ENCODE assay signal across 8 cellular contexts in the genomic region with DNA sequence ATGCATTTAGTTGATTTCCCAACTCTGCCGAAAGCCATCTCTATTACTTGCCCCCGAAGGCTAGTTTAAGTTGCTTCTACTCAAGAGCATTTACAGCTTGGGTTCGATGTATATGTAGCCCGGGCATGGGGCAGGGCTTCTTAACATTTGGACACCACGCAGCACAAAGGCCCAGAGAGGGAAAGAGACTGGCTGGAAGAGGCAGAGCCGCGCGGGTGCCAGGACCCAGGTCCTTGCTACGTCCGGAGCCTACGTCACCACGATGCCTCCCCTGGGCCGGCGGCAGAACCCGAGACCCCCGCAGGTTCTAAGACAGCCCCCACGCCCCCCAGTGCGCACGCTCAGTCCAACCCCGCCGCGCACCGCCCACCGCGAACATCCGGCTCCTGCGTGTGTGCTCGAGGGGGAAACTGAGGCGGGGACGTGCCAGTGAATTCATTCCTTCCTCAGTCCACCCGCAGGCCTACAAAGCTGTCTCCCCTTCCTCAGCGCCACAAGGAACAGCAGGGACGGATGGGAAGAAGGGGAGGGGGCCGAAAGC. TPM values are rescaled to one million over a fixed set of nuclear protein-coding genes. Genes with fewer than 3 reads are reported as not detected.
A peak's percentile ranks its signal among the peaks of the same experiment; 100 is the strongest.
DNase-seq lines count a peak whose midpoint lies in the region; ATAC-seq and TF ChIP-seq lines count a peak whose summit lies in the region.

No MANE protein-coding gene starts in this region.

- TF ChIP-seq CTCF in 22Rv1 (IDR thresholded peaks at IDR 0.05) = no peak
- TF ChIP-seq CTCF in GM06990 (IDR thresholded peaks at IDR 0.05; ENCODE audit: insufficient read depth, low read length, poor library complexity, severe bottlenecking) = no peak
- TF ChIP-seq CTCF in cardiac muscle cell (IDR thresholded peaks at IDR 0.05; ENCODE audit: low read depth, low read length) = no peak

- H4K91ac ChIP-seq in trophoblast cell (ENCODE audit: low read depth, low read length) = peak overlapping the region; percentile 97

- H3K4ac ChIP-seq in trophoblast cell (ENCODE audit: low read depth, low read length) = peak overlapping the region; percentile 90

- no peak overlapping the region for H2BK12ac ChIP-seq in trophoblast cell (ENCODE audit: low read length)

- H3K4me3 ChIP-seq in GM06990 (replicated peaks; ENCODE audit: low read depth, low read length) = peak overlapping the region; percentile 97
- peak overlapping the region; percentile 68 for H3K4me3 ChIP-seq in cardiac muscle cell
- H3K4me3 ChIP-seq in trophoblast cell (ENCODE audit: low read depth, low read length) = peak overlapping the region; percentile 89

- H3K79me1 ChIP-seq in trophoblast cell (ENCODE audit: low read length) = peaks cover 12% of the 10 kb centered on the region

- H4K8ac ChIP-seq in trophoblast cell (ENCODE audit: low read depth, low read length) = peak overlapping the region; percentile 93

- no peaks in the 10 kb centered on the region for H3K27me3 Mint-ChIP-seq in activated naive CD8-positive, alpha-beta T cell treated with anti-CD3 and anti-CD28 coated beads for 36 hours

- peak overlapping the region; percentile 96 for H3K4me3 Mint-ChIP-seq in activated naive CD8-positive, alpha-beta T cell treated with anti-CD3 and anti-CD28 coated beads for 36 hours

- no CpG with 5 or more reads among the region's 34 CpGs for WGBS in trophoblast cell (ENCODE audit: extremely low coverage, insufficient coverage, insufficient read length)

- peak overlapping the region; percentile 74 for H2AFZ ChIP-seq in trophoblast cell (ENCODE audit: insufficient read depth, low read length, poor library complexity)

- peak overlapping the region; percentile 98 for H3K27ac ChIP-seq in 22Rv1
- peak overlapping the region; percentile 99 for H3K27ac ChIP-seq in cardiac muscle cell
- peak overlapping the region; percentile 100 for H3K27ac ChIP-seq in trophoblast cell (ENCODE audit: low read depth, low read length)

- peaks cover 23% of the 10 kb centered on the region for H3K4me1 Mint-ChIP-seq in activated naive CD8-positive, alpha-beta T cell treated with anti-CD3 and anti-CD28 coated beads for 36 hours

- H3K36me3 ChIP-seq in GM06990 (ENCODE audit: control insufficient read depth, insufficient read depth, low read length) (peaks cover 10% of the 10 kb centered on the region), cardiac muscle cell (peaks cover 9% of the 10 kb centered on the region), trophoblast cell (ENCODE audit: control insufficient read depth in 1 of 2, insufficient read depth in 2 of 2, low read length in 2 of 2) (peaks cover 17 to 20% of the 10 kb centered on the region in 2 experiments)

- DNase-seq in GM06990 (ENCODE audit: extremely low read depth, insufficient read length) (peak; percentile 48), NCI-H2227 treated with DMSO at 0.1 percent for 48 hours (lab: John Stamatoyannopoulos, UW) (peak; percentile 69), cardiac muscle cell (ENCODE audit: low read depth in 1 of 2, low spot score in 1 of 2) (peak; percentile 68 to 70), trophoblast cell (peak in 1 of 2 donors; percentile 47), HPDE6-E6E7 (ENCODE audit: extremely low spot score) (no peak)
- DNase-seq in activated naive CD8-positive, alpha-beta T cell treated with anti-CD3 and anti-CD28 coated beads for 36 hours = no peak

- peaks cover 12% of the 10 kb centered on the region for H3K36me3 Mint-ChIP-seq in activated naive CD8-positive, alpha-beta T cell treated with anti-CD3 and anti-CD28 coated beads for 36 hours

- H2AK5ac ChIP-seq in trophoblast cell (ENCODE audit: low read length) = peak overlapping the region; percentile 55

- peaks cover 10% of the 10 kb centered on the region for H3K79me2 ChIP-seq in trophoblast cell (ENCODE audit: control insufficient read depth, insufficient read depth, low read length, poor library complexity)

- no peaks in the 10 kb centered on the region for H3K9me3 ChIP-seq in cardiac muscle cell (ENCODE audit: low read depth)
- H3K9me3 ChIP-seq in trophoblast cell (ENCODE audit: insufficient read depth, low read depth, low read length) = peaks cover under 1% of the 10 kb centered on the region

- peak overlapping the region; percentile 94 for H3K9ac ChIP-seq in trophoblast cell (ENCODE audit: low read length)

- peak overlapping the region; percentile 91 for H2BK5ac ChIP-seq in trophoblast cell (ENCODE audit: low read depth, low read length, poor library complexity)

- H3K4me1 ChIP-seq in cardiac muscle cell (ENCODE audit: low read depth) = peaks cover 4% of the 10 kb centered on the region
- peaks cover 2 to 4% of the 10 kb centered on the region in 2 experiments for H3K4me1 ChIP-seq in trophoblast cell (ENCODE audit: control insufficient read depth in 1 of 2, insufficient read depth in 2 of 2, low read length in 2 of 2)

- H3K23ac ChIP-seq in trophoblast cell (ENCODE audit: low read length) = no peak overlapping the region

- peak overlapping the region; percentile 96 for H4K12ac ChIP-seq in trophoblast cell (ENCODE audit: low read depth, low read length)

- peak overlapping the region; percentile 94 for H3K4me2 ChIP-seq in trophoblast cell (ENCODE audit: low read length)

- ATAC-seq in HG02938 (IDR thresholded peaks at IDR 0.05; ENCODE audit: unreplicated experiment) = peak; percentile 20

- H3K14ac ChIP-seq in trophoblast cell (ENCODE audit: low read length) = peak overlapping the region; percentile 99

- peak overlapping the region; percentile 99 for H3K27ac Mint-ChIP-seq in activated naive CD8-positive, alpha-beta T cell treated with anti-CD3 and anti-CD28 coated beads for 36 hours

- no peaks in the 10 kb centered on the region for H3K9me3 Mint-ChIP-seq in activated naive CD8-positive, alpha-beta T cell treated with anti-CD3 and anti-CD28 coated beads for 36 hours

- no peaks in the 10 kb centered on the region for H3K27me3 ChIP-seq in GM06990 (replicated peaks; ENCODE audit: control insufficient read depth, insufficient read depth, low read length)
- no peaks in the 10 kb centered on the region for H3K27me3 ChIP-seq in cardiac muscle cell
- H3K27me3 ChIP-seq in trophoblast cell (ENCODE audit: insufficient read depth, low read length) = no peaks in the 10 kb centered on the region

- peak overlapping the region; percentile 71 for H2BK120ac ChIP-seq in trophoblast cell (ENCODE audit: insufficient read depth, low read length, poor library complexity)

- H3K18ac ChIP-seq in trophoblast cell (ENCODE audit: low read length) = peak overlapping the region; percentile 93

RNA-seq across cellular contexts. Expression of a gene that starts 0.4 kb away (rescaled TPM):
- 10 to 100 TPM; 28.4 to 30.2 TPM for total RNA-seq in activated naive CD8-positive, alpha-beta T cell treated with anti-CD3 and anti-CD28 coated beads for 36 hours
- 26.8 and 41.2 TPM in 2 replicates for total RNA-seq in cardiac muscle cell
- 43.8 and 65.7 TPM in 2 replicates for polyA plus RNA-seq in cardiac muscle cell
- 17.6 and 18.6 TPM in 2 replicates for polyA plus RNA-seq in trophoblast cell (2013)

RNA-seq across cellular contexts. Expression of a gene that starts 22.2 kb away (rescaled TPM):
- 1 to 10 TPM; 5.9 to 6.2 TPM for total RNA-seq in activated naive CD8-positive, alpha-beta T cell treated with anti-CD3 and anti-CD28 coated beads for 36 hours
- 71.7 and 90.9 TPM in 2 replicates for total RNA-seq in cardiac muscle cell
- polyA plus RNA-seq in cardiac muscle cell = 93.6 and 99.6 TPM in 2 replicates
- polyA plus RNA-seq in trophoblast cell (2013) = 39.7 and 41.3 TPM in 2 replicates

RNA-seq across cellular contexts. Expression of a gene that starts 37.9 kb away (rescaled TPM):
- total RNA-seq in activated naive CD8-positive, alpha-beta T cell treated with anti-CD3 and anti-CD28 coated beads for 36 hours = 10 to 100 TPM; 28.0 to 29.0 TPM
- total RNA-seq in cardiac muscle cell = 18.1 and 28.1 TPM in 2 replicates
- polyA plus RNA-seq in cardiac muscle cell = 13.5 and 26.7 TPM in 2 replicates
- 15.7 and 15.8 TPM in 2 replicates for polyA plus RNA-seq in trophoblast cell (2013)

RNA-seq across cellular contexts. Expression of a gene that starts 43.0 kb away (rescaled TPM):
- 10 to 100 TPM; 45.2 to 45.7 TPM for total RNA-seq in activated naive CD8-positive, alpha-beta T cell treated with anti-CD3 and anti-CD28 coated beads for 36 hours
- total RNA-seq in cardiac muscle cell = 52.3 and 61.6 TPM in 2 replicates
- polyA plus RNA-seq in cardiac muscle cell = 78.1 and 82.7 TPM in 2 replicates
- polyA plus RNA-seq in trophoblast cell (2013) = 69.0 and 71.9 TPM in 2 replicates

RNA-seq across cellular contexts. Expression of a gene that starts 43.1 kb away (rescaled TPM):
- 1 to 10 TPM; 2.5 to 3.1 TPM for total RNA-seq in activated naive CD8-positive, alpha-beta T cell treated with anti-CD3 and anti-CD28 coated beads for 36 hours
- 77.8 and 81.3 TPM in 2 replicates for total RNA-seq in cardiac muscle cell
- 64.5 and 78.2 TPM in 2 replicates for polyA plus RNA-seq in cardiac muscle cell
- 0.97 and 1.2 TPM in 2 replicates for polyA plus RNA-seq in trophoblast cell (2013)

Comparison
In these comparisons a context has a peak if more than half of its experiments do, and no peak if none do; other contexts are left out.
1. DNase-seq: peak in GM06990 (single experiment), NCI-H2227 treated with DMSO at 0.1 percent for 48 hours (single experiment) and cardiac muscle cell (2 of 2); none in activated naive CD8-positive, alpha-beta T cell treated with anti-CD3 and anti-CD28 coated beads for 36 hours (single experiment) and HPDE6-E6E7 (single experiment).
2. RNA of a gene that starts 22.2 kb away (total RNA-seq): 71.7 to 90.9 TPM in cardiac muscle cell; 5.9 to 6.2 TPM in activated naive CD8-positive, alpha-beta T cell treated with anti-CD3 and anti-CD28 coated beads for 36 hours; every median in the first group is over 10 times any median in the second.
3. Peak in every context shown above with its lines, with median percentiles within 50 percentile points of each other: H3K27ac ChIP-seq and H3K4me3 ChIP-seq.